8 cellular contexts compared by ENCODE assay signal in the genomic region with DNA sequence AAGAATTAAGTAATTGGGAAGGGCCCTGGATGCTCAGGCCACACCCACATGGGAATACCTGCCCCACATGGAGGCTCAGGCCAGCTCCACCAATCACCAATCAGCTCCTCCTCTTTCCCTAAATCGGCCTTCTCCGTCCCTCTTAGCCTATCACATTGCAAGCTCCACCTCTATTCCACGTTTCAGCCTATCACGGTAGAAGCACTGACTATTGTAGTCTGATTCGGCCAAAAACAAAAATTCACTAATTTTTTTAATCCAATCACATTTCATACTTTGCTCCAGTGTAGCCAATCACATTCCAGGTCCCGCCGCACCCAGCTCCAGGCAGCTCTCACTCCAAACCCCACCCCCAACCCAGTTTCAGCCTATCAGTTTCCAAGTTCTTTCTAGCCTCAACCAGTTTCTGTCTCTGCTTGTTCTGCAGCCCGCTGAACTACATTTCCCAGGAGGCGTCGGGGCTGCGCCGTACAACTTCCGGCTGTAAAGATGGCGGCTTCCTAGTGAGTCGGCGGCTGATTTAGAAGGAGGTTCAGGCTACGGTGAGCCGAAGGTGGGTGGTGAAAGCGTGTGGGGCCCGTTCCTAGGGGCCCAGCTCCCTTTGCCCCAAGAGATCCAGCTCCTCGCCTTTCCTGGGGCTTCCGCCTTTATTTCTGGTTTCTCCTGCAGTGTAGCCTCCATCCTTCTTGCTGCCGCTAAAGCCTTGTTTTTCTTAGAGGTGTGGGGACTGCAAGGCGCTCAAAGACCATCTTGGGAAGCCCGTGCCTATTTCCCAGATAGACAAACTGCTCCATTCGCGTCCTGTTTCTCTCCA. TPM values are rescaled to one million over a fixed set of nuclear protein-coding genes. Genes with fewer than 3 reads are reported as not detected.
DNase-seq lines count a peak whose midpoint lies in the region; ATAC-seq, FAIRE-seq and TF ChIP-seq lines count a peak whose summit lies in the region.

Gene BABAM1, plus strand, starts transcription at position 469 of the 814 bp plus-strand sequence. CDS start 1,364 bp downstream, outside the sequence.

- FAIRE-seq in HTR-8/SVneo (lab: Jason Lieb, UNC) (peak; percentile 73), H1 (lab: Jason Lieb, UNC) (peak; percentile 99)

- DNase-seq in COLO829 (ENCODE audit: low spot score) (peak; percentile 98), HTR-8/SVneo (ENCODE audit: insufficient read length, low spot score) (peak; percentile 99), NOMO-1 treated with dmso at 0.1 percent for 144 hours (lab: John Stamatoyannopoulos, UW; ENCODE audit: unreplicated experiment) (peak; percentile 98), H1 (ENCODE audit: low read depth in 1 of 2, low spot score in 2 of 2) (peak; percentile 88 to 96), memory B cell (ENCODE audit: low spot score in 2 of 2) (peak; percentile 84 to 96)
- peak; percentile 67 to 83 (median 78) for DNase-seq in activated CD8-positive, alpha-beta memory T cell treated with anti-CD3 and anti-CD28 coated beads for 48 hours (ENCODE audit: low read depth in 2 of 3, low spot score in 2 of 3)
- DNase-seq in stimulated activated CD8-positive, alpha-beta memory T cell treated with anti-CD3 and anti-CD28 coated beads, Interleukin-12 subunit alpha, Interleukin-12 subunit beta, amount 100 ng/mL, for 24 hours (ENCODE audit: extremely low read depth): peak; percentile 88

- peaks cover 7% of the 10 kb centered on the region for H3K4me1 Mint-ChIP-seq in memory B cell

- no peak within 1 kb of the TSS for H3K4ac ChIP-seq in H1 (replicated peaks; ENCODE audit: insufficient read length, low read depth, low read length)

- peak within 1 kb of the TSS; percentile 66 for H3K27ac Mint-ChIP-seq in memory B cell

- TF ChIP-seq EP300 in H1 (IDR thresholded peaks at IDR 0.05; ENCODE audit: borderline replicate concordance in 1 of 2, low read depth in 2 of 2, low read length in 2 of 2): no peak

- H3K9me3 ChIP-seq in H1 (ENCODE audit: insufficient read depth in 2 of 2, low read depth in 1 of 2, low read length in 1 of 2): no peaks in the 10 kb centered on the region

- no peaks in the 10 kb centered on the region; the same call in 1 of the 2 replicates for H3K79me1 ChIP-seq in H1 (ENCODE audit: low read depth, low read length)

- H2BK120ac ChIP-seq in H1 (replicated peaks; ENCODE audit: low read depth, low read length): no peak within 1 kb of the TSS

- no peak within 1 kb of the TSS for H4K91ac ChIP-seq in H1 (replicated peaks; ENCODE audit: insufficient read length, low read length)

- ATAC-seq in GM21367 (IDR thresholded peaks at IDR 0.05; ENCODE audit: unreplicated experiment): peak; percentile 85
- peak; percentile 83 for ATAC-seq in memory B cell (ENCODE audit: low read depth)

- peak within 1 kb of the TSS; percentile 70 to 92 (median 89) for H3K9ac ChIP-seq in H1 (replicated peaks in 1 of 4; ENCODE audit: extremely low read depth in 1 of 4, low read depth in 3 of 4, low read length in 3 of 4)

- H2BK15ac ChIP-seq in H1 (ENCODE audit: low read length): no peak within 1 kb of the TSS

- H4K20me1 ChIP-seq in H1 (replicated peaks in 1 of 2; ENCODE audit: control insufficient read depth in 1 of 2, insufficient read depth in 2 of 2, low read length in 2 of 2): no peaks in the 10 kb centered on the region

- TF ChIP-seq RAD21 in H1 (IDR thresholded peaks at IDR 0.05 in 1 of 2, conservative IDR thresholded peaks at IDR 0.05 in 1 of 2; ENCODE audit: low read depth in 2 of 2, low read length in 2 of 2): no peak

- H3K23me2 ChIP-seq in H1 (ENCODE audit: low read depth, low read length): no peaks in the 10 kb centered on the region

- H2BK20ac ChIP-seq in H1 (ENCODE audit: low read length): no peak within 1 kb of the TSS

- peak within 1 kb of the TSS; percentile 71 to 100 (median 95) for H3K4me3 ChIP-seq in H1 (ENCODE audit: extremely low read depth in 1 of 4, insufficient read depth in 2 of 4, low read depth in 3 of 4, low read length in 4 of 4)

- H4K5ac ChIP-seq in H1 (ENCODE audit: insufficient read length, low read depth, low read length): no peak within 1 kb of the TSS

- no peaks in the 10 kb centered on the region for H3K27me3 Mint-ChIP-seq in memory B cell

- peak within 1 kb of the TSS; percentile 60; the same call in 1 of the 2 replicates for H3K27ac ChIP-seq in H1 (ENCODE audit: low read depth, low read length)

- peaks cover 0 to 8% (median 2%) of the 10 kb centered on the region in 4 experiments; a peak in 5 of 7 replicates for H3K4me1 ChIP-seq in H1 (replicated peaks in 1 of 4; ENCODE audit: control insufficient read depth in 3 of 4, insufficient read depth in 4 of 4, low read length in 3 of 4)

- no peak within 1 kb of the TSS for H2BK12ac ChIP-seq in H1 (ENCODE audit: low read depth, low read length)

- H2AFZ ChIP-seq in H1 (ENCODE audit: low read length): 0 out of 2 replicates have a peak within 1 kb of the TSS, but pooled peaks have one; percentile 55

- H3K36me3 ChIP-seq in H1 (ENCODE audit: control insufficient read depth in 2 of 4, insufficient read depth in 4 of 4, low read length in 3 of 4): peaks cover 5 to 14% (median 8%) of the 10 kb centered on the region in 4 experiments; a peak in 5 of 8 replicates

- H3K9me3 Mint-ChIP-seq in memory B cell: no peaks in the 10 kb centered on the region

- no peaks in the 10 kb centered on the region for H3K27me3 ChIP-seq in H1 (replicated peaks in 1 of 4; ENCODE audit: control insufficient read depth in 3 of 4, extremely low read depth in 1 of 4, insufficient read depth in 3 of 4, low read length in 3 of 4)

- no peak for TF ChIP-seq CTCF in H1 (IDR thresholded peaks at IDR 0.05; ENCODE audit: control extremely low read depth in 1 of 3, insufficient read depth in 1 of 3, low read depth in 1 of 3, low read length in 3 of 3)

- H3K56ac ChIP-seq in H1 (replicated peaks; ENCODE audit: insufficient read length, low read depth, low read length): peak within 1 kb of the TSS; percentile 8

- H3K18ac ChIP-seq in H1 (ENCODE audit: extremely low read depth, low read length): no peak within 1 kb of the TSS

- peak within 1 kb of the TSS; percentile 97; the same call in 1 of the 2 replicates for H4K8ac ChIP-seq in H1 (ENCODE audit: extremely low read depth, insufficient read depth, low read length)

- no peak within 1 kb of the TSS for H3K23ac ChIP-seq in H1 (ENCODE audit: insufficient read length)

- POLR2A ChIA-PET in H1 (lab: Charles Lee; ENCODE audit: partially characterized antibody): interaction anchor here (0.6 to 12.8 kb wide), 18 partner anchors 12 to 441 kb away, joined by 3 to 113 read pairs (median 5); partner anchors contain the start of genes ANKLE1, DDA1 and USE1

- H2AK5ac ChIP-seq in H1 (ENCODE audit: low read depth, low read length): no peak within 1 kb of the TSS

- H3K4me3 Mint-ChIP-seq in memory B cell: peak within 1 kb of the TSS; percentile 72

- H3K4me2 ChIP-seq in H1 (ENCODE audit: insufficient read depth in 1 of 2, low read depth in 2 of 2, low read length in 2 of 2): peak within 1 kb of the TSS; percentile 86 to 89

- H2BK5ac ChIP-seq in H1 (ENCODE audit: low read depth, low read length): peak within 1 kb of the TSS; percentile 81

- 2% methylated on average over 27 of the region's 27 CpGs; no CpG with 5 or more reads in 1 of the 2 experiments for WGBS in H1 (ENCODE audit: extremely low coverage in 1 of 2, insufficient coverage in 1 of 2, insufficient read length in 1 of 2, insufficient replicate concordance in 2 of 2, low coverage in 1 of 2, low lambda C conversion rate in 2 of 2, missing lambda C conversion rate in 1 of 2), 2 experiments

- CTCF ChIA-PET in H1 (lab: Charles Lee; ENCODE audit: partially characterized antibody): interaction anchor here (0.6 to 2.7 kb wide), 8 partner anchors 17 to 200 kb away, joined by 3 to 8 read pairs (median 6); partner anchors contain the start of gene NR2F6

- H3K79me2 ChIP-seq in H1 (ENCODE audit: control insufficient read depth in 1 of 2, insufficient read depth in 2 of 2, low read length in 2 of 2): peaks cover 3 to 12% of the 10 kb centered on the region in 2 experiments; a peak in 3 of 4 replicates

- peak; percentile 50 to 94 for TF ChIP-seq POLR2A in H1 (IDR thresholded peaks at IDR 0.05; ENCODE audit: control extremely low read depth in 1 of 2, low read depth in 2 of 2, low read length in 2 of 2)

- H3K36me3 Mint-ChIP-seq in memory B cell: peaks cover 7% of the 10 kb centered on the region

- H3K14ac ChIP-seq in H1 (ENCODE audit: insufficient read length): no peak within 1 kb of the TSS

TF ChIP-seq in H1, 55 proteins besides CTCF, POLR2A, EP300 and RAD21 (continues in another document):
- TF ChIP-seq GTF2F1 (IDR thresholded peaks at IDR 0.05; ENCODE audit: borderline replicate concordance, low read depth, low read length) (no peak), SAP30 (IDR thresholded peaks at IDR 0.05; ENCODE audit: insufficient read depth, insufficient replicate concordance, low read length) (peak; percentile 61), RNF2 (IDR thresholded peaks at IDR 0.05; ENCODE audit: borderline replicate concordance, low read depth, low read length, missing control alignments, poor library complexity, severe bottlenecking) (no peak), POLR2AphosphoS5 (IDR thresholded peaks at IDR 0.05; ENCODE audit: low read depth, low read length) (peak; percentile 67; the same call in 1 of the 2 replicates), KDM1A (IDR thresholded peaks at IDR 0.05; ENCODE audit: borderline replicate concordance, low read length) (no peak), ATF3 (IDR thresholded peaks at IDR 0.05; ENCODE audit: insufficient read depth, low read depth, low read length) (no peak), SP4 (IDR thresholded peaks at IDR 0.05; ENCODE audit: low read length) (no peak), TAF7 (optimal IDR thresholded peaks at IDR 0.05; ENCODE audit: borderline replicate concordance, low read depth, low read length) (peak; percentile 86), NANOG (IDR thresholded peaks at IDR 0.05; ENCODE audit: insufficient read depth, low read depth, low read length, poor library complexity, severe bottlenecking) (no peak), BACH1 (IDR thresholded peaks at IDR 0.05; ENCODE audit: low read length) (no peak), SUZ12 (IDR thresholded peaks at IDR 0.05; ENCODE audit: low read length) (no peak), FOSL1 (IDR thresholded peaks at IDR 0.05; ENCODE audit: insufficient read depth, low read depth, low read length) (no peak)

RNA-seq across cellular contexts. Expression of gene BABAM1, which starts in this region (rescaled TPM):
- 127 and 134 TPM in 2 replicates for total RNA-seq in H1 (2021; fragmentation: NEBNext Ultra II Directional; extraction: Animal tissue kit (Norgen Biotek cat#: 25700))
- polyA plus RNA-seq in H1 (2011; rRNA removed): 133 and 153 TPM in 2 replicates
- 175 TPM for polyA plus RNA-seq in H1 (2011; cell fraction: cytosol; rRNA removed)
- 164 TPM for polyA plus RNA-seq in H1 (2011; cell fraction: nucleus; rRNA removed)
- 122 to 160 TPM (median 149 TPM) in 4 replicates for polyA plus RNA-seq in H1 (2012, experiment 1 of 2)
- 178 TPM for polyA plus RNA-seq in H1 (2012, experiment 2 of 2)
- 122 TPM for polyA plus RNA-seq in H1 (2013, experiment 1 of 2)
- 117 TPM for polyA plus RNA-seq in H1 (2013, experiment 2 of 2)
- polyA minus RNA-seq in H1 (2011; rRNA and poly(A)+ RNA removed): 47.9 and 65.4 TPM in 2 replicates
- polyA minus RNA-seq in H1 (2011; cell fraction: cytosol; rRNA and poly(A)+ RNA removed): 44.4 TPM
- 31.5 TPM for polyA minus RNA-seq in H1 (2011; cell fraction: nucleus; rRNA and poly(A)+ RNA removed)

Comparison
In these comparisons a context has a peak if more than half of its experiments do, and no peak if none do; other contexts are left out.
1. Peak in every context shown above with its lines: DNase-seq, ATAC-seq, H3K4me3 ChIP-seq and H3K27ac ChIP-seq.